Comparison of ENCODE assay signal across 1 cellular context in the genomic region with DNA sequence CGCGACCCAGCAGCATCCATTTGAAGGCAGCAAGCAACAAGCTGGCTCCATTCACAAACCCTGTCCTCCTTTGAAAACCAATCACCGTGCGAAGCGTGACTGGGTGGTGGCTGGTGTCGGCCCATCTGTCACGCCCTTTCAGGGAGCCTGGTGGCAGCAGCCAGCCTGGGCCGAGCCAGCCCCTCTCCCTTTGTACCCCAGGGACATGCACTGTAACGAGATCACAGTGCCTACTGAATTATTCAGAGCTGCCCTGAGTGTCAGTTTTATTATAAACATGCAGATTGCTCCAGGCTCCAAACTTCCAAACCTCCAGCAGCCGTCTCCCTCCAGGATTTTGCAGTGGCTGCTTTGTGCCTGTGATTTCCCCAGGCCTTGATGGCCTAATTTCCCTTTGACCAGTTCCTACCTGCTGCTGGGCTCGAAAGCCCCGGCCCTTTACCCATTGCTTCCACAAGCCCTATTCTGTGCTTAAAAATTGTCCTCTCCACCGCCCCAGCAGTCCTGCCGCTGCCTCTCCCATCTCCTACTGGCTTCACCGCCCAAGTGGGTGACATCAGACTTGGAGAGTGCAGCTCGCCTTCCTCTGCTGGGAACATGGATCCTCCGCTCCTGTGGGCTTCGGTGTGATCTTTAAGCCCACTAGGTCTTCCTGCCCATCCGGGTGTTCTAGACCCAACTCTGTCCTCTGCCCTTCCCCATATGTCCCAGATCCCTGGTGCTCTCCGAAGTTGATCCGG.
TF ChIP-seq lines count a peak whose summit lies in the region.

No MANE protein-coding gene starts in this region.

TF ChIP-seq in HepG2, 621 proteins besides CTCF, POLR2A, EP300 and RAD21:
- TF ChIP-seq THYN1 (CRISPR knock-in tag; IDR thresholded peaks at IDR 0.05; ENCODE audit: borderline replicate concordance, low read depth) (no peak), NFE2 (CRISPR knock-in tag; IDR thresholded peaks at IDR 0.05) (no peak), ZNF552 (CRISPR knock-in tag; IDR thresholded peaks at IDR 0.05; ENCODE audit: borderline replicate concordance) (no peak), NCOA2 (CRISPR knock-in tag; IDR thresholded peaks at IDR 0.05) (no peak), SMARCE1 (IDR thresholded peaks at IDR 0.05; ENCODE audit: borderline replicate concordance) (no peak), ZNF670 (CRISPR knock-in tag; IDR thresholded peaks at IDR 0.05; ENCODE audit: borderline replicate concordance) (no peak), MYNN (CRISPR knock-in tag; IDR thresholded peaks at IDR 0.05; ENCODE audit: low read depth) (no peak), ZFAT (CRISPR knock-in tag; conservative IDR thresholded peaks at IDR 0.05) (no peak), ZBTB8A (CRISPR knock-in tag; IDR thresholded peaks at IDR 0.05; ENCODE audit: borderline replicate concordance, low read depth) (no peak), KAT2B (IDR thresholded peaks at IDR 0.05; ENCODE audit: borderline replicate concordance, low read depth, low read length) (no peak), ARID2 (CRISPR knock-in tag; IDR thresholded peaks at IDR 0.05; ENCODE audit: borderline replicate concordance) (no peak), ZNF607 (CRISPR knock-in tag; IDR thresholded peaks at IDR 0.05; ENCODE audit: borderline replicate concordance) (no peak)
- TF ChIP-seq, protein P1, sequence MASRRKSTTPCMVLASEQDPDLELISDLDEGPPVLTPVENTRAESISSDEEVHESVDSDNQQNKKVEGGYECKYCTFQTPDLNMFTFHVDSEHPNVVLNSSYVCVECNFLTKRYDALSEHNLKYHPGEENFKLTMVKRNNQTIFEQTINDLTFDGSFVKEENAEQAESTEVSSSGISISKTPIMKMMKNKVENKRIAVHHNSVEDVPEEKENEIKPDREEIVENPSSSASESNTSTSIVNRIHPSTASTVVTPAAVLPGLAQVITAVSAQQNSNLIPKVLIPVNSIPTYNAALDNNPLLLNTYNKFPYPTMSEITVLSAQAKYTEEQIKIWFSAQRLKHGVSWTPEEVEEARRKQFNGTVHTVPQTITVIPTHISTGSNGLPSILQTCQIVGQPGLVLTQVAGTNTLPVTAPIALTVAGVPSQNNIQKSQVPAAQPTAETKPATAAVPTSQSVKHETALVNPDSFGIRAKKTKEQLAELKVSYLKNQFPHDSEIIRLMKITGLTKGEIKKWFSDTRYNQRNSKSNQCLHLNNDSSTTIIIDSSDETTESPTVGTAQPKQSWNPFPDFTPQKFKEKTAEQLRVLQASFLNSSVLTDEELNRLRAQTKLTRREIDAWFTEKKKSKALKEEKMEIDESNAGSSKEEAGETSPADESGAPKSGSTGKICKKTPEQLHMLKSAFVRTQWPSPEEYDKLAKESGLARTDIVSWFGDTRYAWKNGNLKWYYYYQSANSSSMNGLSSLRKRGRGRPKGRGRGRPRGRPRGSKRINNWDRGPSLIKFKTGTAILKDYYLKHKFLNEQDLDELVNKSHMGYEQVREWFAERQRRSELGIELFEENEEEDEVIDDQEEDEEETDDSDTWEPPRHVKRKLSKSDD (CRISPR knock-in tag; IDR thresholded peaks at IDR 0.05; ENCODE audit: low read depth): no peak
